ENCODE assay signal across 9 cellular contexts in the genomic region with DNA sequence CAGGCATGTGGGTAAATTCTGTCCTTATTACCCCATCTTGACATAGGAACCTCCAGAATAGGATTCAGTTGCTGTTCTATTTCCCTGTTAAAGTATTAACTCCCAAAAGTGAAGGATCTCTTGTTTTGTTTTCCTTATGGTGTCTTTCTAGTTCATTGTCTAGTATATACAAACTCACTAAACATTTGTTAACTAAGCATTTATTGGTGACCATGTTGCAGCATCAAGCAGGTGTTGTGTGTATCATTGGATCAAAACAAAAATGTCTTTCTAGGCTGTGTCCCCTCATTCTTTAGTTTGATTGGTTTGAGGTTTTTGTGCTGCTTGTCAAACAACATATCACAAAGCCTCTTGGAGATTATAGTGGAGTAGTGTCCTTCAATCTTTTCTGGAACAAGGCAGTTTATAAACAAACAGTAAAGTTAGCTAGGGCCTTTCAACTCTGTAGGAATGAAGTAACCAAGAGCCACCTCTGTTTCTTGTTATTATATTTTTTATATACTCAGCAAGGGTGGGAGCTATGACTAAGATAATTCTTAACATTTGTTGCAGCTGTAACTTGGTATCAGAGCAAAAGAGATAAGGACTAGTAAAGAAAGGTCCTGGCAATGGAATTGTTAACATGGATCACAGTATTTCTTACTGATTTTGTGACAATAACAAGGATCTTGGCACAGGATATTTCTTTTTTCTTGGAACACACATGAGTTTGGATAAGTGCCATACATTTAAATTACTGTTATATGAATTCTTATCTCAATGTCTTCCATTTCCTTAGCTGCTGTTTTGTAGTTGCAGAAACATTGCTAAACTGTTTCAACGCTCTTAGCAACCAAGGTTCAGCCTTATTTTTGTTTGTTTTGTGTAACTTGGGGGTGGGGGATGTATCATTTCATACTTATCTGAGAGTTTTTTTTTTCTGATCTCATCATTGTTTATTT. TPM values are rescaled to one million over a fixed set of nuclear protein-coding genes. Genes with fewer than 3 reads are reported as not detected.
DNase-seq lines count a peak whose midpoint lies in the region; ATAC-seq and TF ChIP-seq lines count a peak whose summit lies in the region.
"Had no signal": no experiment of that assay in that cellular context is flagged by ENCODE, and none has a peak within 500 bp of the region (broad histone marks: within the 10 kb centered on the region; RNA-seq: fewer than 3 reads in every experiment).

No MANE protein-coding gene starts in this region.

- H3K79me2 ChIP-seq in OCI-LY7 (ENCODE audit: insufficient read depth, low read depth, low read length): no peaks in the 10 kb centered on the region

- no peak for ATAC-seq in GM21619 (IDR thresholded peaks at IDR 0.05; ENCODE audit: unreplicated experiment)

- H3K4me3 ChIP-seq in adrenal gland: no peak overlapping the region
- no peak overlapping the region for H3K4me3 ChIP-seq in left ventricle myocardium inferior
- no peak overlapping the region for H3K4me3 ChIP-seq in sigmoid colon
- no peak overlapping the region for H3K4me3 ChIP-seq in OCI-LY7 (ENCODE audit: low read depth, low read length, poor library complexity, severe bottlenecking)

- TF ChIP-seq CTCF in adrenal gland (IDR thresholded peaks at IDR 0.05) (no peak), left ventricle myocardium inferior (IDR thresholded peaks at IDR 0.05; ENCODE audit: borderline replicate concordance) (no peak), sigmoid colon (IDR thresholded peaks at IDR 0.05) (no peak), OCI-LY7 (conservative IDR thresholded peaks at IDR 0.05; ENCODE audit: low read length) (no peak)

- CTCF ChIA-PET in OCI-LY7 (lab: Charles Lee; ENCODE audit: unreplicated experiment): no interaction called here

- H3K4me2 ChIP-seq in OCI-LY7 (ENCODE audit: low read length): no peak overlapping the region

- WGBS in adrenal gland, 4 donors: 14 to 30% (median 25%) methylated on average over 1 of the region's 1 CpG
- 10 to 46% methylated on average over 1 of the region's 1 CpG for WGBS in sigmoid colon, 2 donors

- H3K9me2 ChIP-seq in OCI-LY7 (ENCODE audit: insufficient read depth, low read length): no peaks in the 10 kb centered on the region

- DNase-seq in HCEC 1CT (peak; percentile 34), adrenal gland (no peak), left ventricle myocardium inferior (no peak), sigmoid colon (no peak), COLO829 (ENCODE audit: low spot score) (no peak), NK-92 (lab: John Stamatoyannopoulos, UW; ENCODE audit: unreplicated experiment) (no peak), OCI-LY7 (ENCODE audit: low spot score) (no peak)
- DNase-seq: NCI-H526 had no signal

- no TSS peak for BruUV-seq in OCI-LY7 (replicated peaks; lab: Mats Ljungman, UMichigan)

- H3K36me3 ChIP-seq in adrenal gland (replicated peaks in 1 of 2): no peaks in the 10 kb centered on the region
- no peaks in the 10 kb centered on the region for H3K36me3 ChIP-seq in left ventricle myocardium inferior
- H3K36me3 ChIP-seq in sigmoid colon: no peaks in the 10 kb centered on the region
- 0 out of 2 replicates have a peak, but pooled peaks cover 6% of the 10 kb centered on the region for H3K36me3 ChIP-seq in OCI-LY7 (ENCODE audit: insufficient read depth, low read length)

- no peak overlapping the region for H2AFZ ChIP-seq in OCI-LY7 (ENCODE audit: low read length)

- H3K9me3 ChIP-seq in adrenal gland (replicated peaks in 1 of 3) (no peaks in the 10 kb centered on the region), left ventricle myocardium inferior (replicated peaks) (no peaks in the 10 kb centered on the region), sigmoid colon (no peaks in the 10 kb centered on the region), OCI-LY7 (ENCODE audit: low read length) (no peaks in the 10 kb centered on the region; the same call in 1 of the 2 replicates)

- intact Hi-C loops in adrenal gland (cut with DNase I): no loop called here
- intact Hi-C loops in left ventricle myocardium inferior (cut with micrococcal nuclease): no loop called here
- intact Hi-C loops in sigmoid colon (cut with DNase I): no loop called here
- intact Hi-C loops in OCI-LY7 (cut with micrococcal nuclease; ENCODE audit: unreplicated experiment): no loop called here

- POLR2A ChIA-PET in OCI-LY7 (lab: Charles Lee): interaction anchor here (0.6 to 0.8 kb wide), 2 partner anchors 13 to 23 kb away, joined by 3 to 4 read pairs; no protein-coding TSS in a partner anchor

- TF ChIP-seq EP300 in sigmoid colon (IDR thresholded peaks at IDR 0.05): no peak

- no peaks in the 10 kb centered on the region for H4K20me1 ChIP-seq in OCI-LY7 (ENCODE audit: insufficient read depth, low read length)

- H3K27me3 ChIP-seq in adrenal gland (no peaks in the 10 kb centered on the region), left ventricle myocardium inferior (ENCODE audit: low read depth) (no peaks in the 10 kb centered on the region), sigmoid colon (no peaks in the 10 kb centered on the region)

- H3K27ac ChIP-seq in adrenal gland: peak overlapping the region in 3 of 5 donors; percentile 35 to 60 (median 45)
- peak overlapping the region; percentile 73 for H3K27ac ChIP-seq in left ventricle myocardium inferior (replicated peaks)
- peak overlapping the region; percentile 11 to 63 (median 52) for H3K27ac ChIP-seq in sigmoid colon
- H3K27ac ChIP-seq in OCI-LY7 (ENCODE audit: low read depth, low read length, poor library complexity, severe bottlenecking): no peak overlapping the region

- no peak for TF ChIP-seq POLR2A in adrenal gland (IDR thresholded peaks at IDR 0.05)
- TF ChIP-seq POLR2A in sigmoid colon (IDR thresholded peaks at IDR 0.05): no peak

- H3K4me1 ChIP-seq in adrenal gland (replicated peaks in 1 of 2): peaks cover 7 to 32% of the 10 kb centered on the region in 2 donors
- peaks cover 66% of the 10 kb centered on the region for H3K4me1 ChIP-seq in left ventricle myocardium inferior
- H3K4me1 ChIP-seq in sigmoid colon: peaks cover 0 to 51% (median 42%) of the 10 kb centered on the region in 4 donors
- H3K4me1 ChIP-seq in OCI-LY7 (ENCODE audit: insufficient read depth, low read length, poor library complexity, severe bottlenecking): no peaks in the 10 kb centered on the region

RNA-seq across cellular contexts. Expression of a gene that starts 49.3 kb away (rescaled TPM):
- total RNA-seq in adrenal gland (10 to 100 TPM; 17.4 to 42.5 (median 25.4) TPM), left ventricle myocardium inferior (30.9 TPM), sigmoid colon (10 to 100 TPM; 10.7 to 17.9 (median 15.0) TPM), OCI-LY7 (2022) (30.5 and 31.5 TPM in 2 replicates)
- polyA plus RNA-seq in adrenal gland (10 to 100 TPM in 1 of 3 donors, 1 to 10 TPM in 2; 3.9 to 18.3 (median 5.5) TPM), sigmoid colon (10 to 100 TPM; 13.2 to 23.1 (median 17.9) TPM)
- 17.4 and 31.5 TPM in 2 replicates for total RNA-seq in OCI-LY7 (2014; rRNA removed; shearing (Covaris generic))
